17 cellular contexts compared by ENCODE assay signal in genomic region chr1:229456016-229456415, GRCh38. TPM values are rescaled to one million over a fixed set of nuclear protein-coding genes. Genes with fewer than 3 reads are reported as not detected.
"Had no signal": no experiment of that assay in that cellular context is flagged by ENCODE, and none has a peak within 500 bp of the region (broad histone marks: within the 10 kb centered on the region; RNA-seq: fewer than 3 reads in every experiment).

No MANE protein-coding gene starts in this region.

- H3K27ac Mint-ChIP-seq: activated naive CD4-positive, alpha-beta T cell treated with anti-CD3 and anti-CD28 coated beads for 36 hours; activated naive CD8-positive, alpha-beta T cell treated with anti-CD3 and anti-CD28 coated beads, Interleukin-2, amount 50 U/mL, for 24 hours; activated T-helper 2 cell treated with anti-CD3 and anti-CD28 coated beads, Interferon-gamma antibody, Interleukin-2, Interleukin-4, amounts not matched to agents 10 μg/mL and 5 μg/mL and 100 μg/mL, durations not matched to agents 14 hours and 24 hours and 36 hours had no signal

- H3K4me1 ChIP-seq: ascending aorta, colonic mucosa had no signal

- H3K9me3 ChIP-seq: ascending aorta, colonic mucosa had no signal

- H3K9me3 Mint-ChIP-seq: activated naive CD4-positive, alpha-beta T cell treated with anti-CD3 and anti-CD28 coated beads for 36 hours; activated naive CD8-positive, alpha-beta T cell treated with anti-CD3 and anti-CD28 coated beads, Interleukin-2, amount 50 U/mL, for 24 hours; activated T-helper 2 cell treated with anti-CD3 and anti-CD28 coated beads, Interferon-gamma antibody, Interleukin-2, Interleukin-4, amounts not matched to agents 10 μg/mL and 5 μg/mL and 100 μg/mL, durations not matched to agents 14 hours and 24 hours and 36 hours; T-cell had no signal

- H3K4me1 Mint-ChIP-seq: activated naive CD8-positive, alpha-beta T cell treated with anti-CD3 and anti-CD28 coated beads, Interleukin-2, amount 50 U/mL, for 24 hours had no signal

- ATAC-seq: activated naive CD8-positive, alpha-beta T cell treated with anti-CD3 and anti-CD28 coated beads, Interleukin-2, amount 50 U/mL, for 24 hours; sciatic nerve; T-cell had no signal

- DNase-seq: activated CD4-positive, alpha-beta T cell treated with anti-CD3 and anti-CD28 coated beads for 1 hour; activated CD4-positive, alpha-beta T cell treated with anti-CD3 and anti-CD28 coated beads, Interleukin-2, amount 50 U/mL, for 4 hours; activated naive CD4-positive, alpha-beta T cell treated with anti-CD3 and anti-CD28 coated beads for 36 hours; activated naive CD8-positive, alpha-beta T cell treated with anti-CD3 and anti-CD28 coated beads, Interleukin-2, amount 50 U/mL, for 24 hours; activated T-cell treated with anti-CD3 and anti-CD28 coated beads for 4 hours; colonic mucosa; hippocampal formation; kidney; stimulated activated CD4-positive, alpha-beta T cell treated with anti-CD3 and anti-CD28 coated beads, Interleukin-1b, Interleukin-23, amount 100 ng/mL, for 48 hours; T-cell had no signal

- H3K4me3 Mint-ChIP-seq: activated naive CD4-positive, alpha-beta T cell treated with anti-CD3 and anti-CD28 coated beads for 36 hours; activated naive CD8-positive, alpha-beta T cell treated with anti-CD3 and anti-CD28 coated beads, Interleukin-2, amount 50 U/mL, for 24 hours; T-cell had no signal

- H3K27ac ChIP-seq: ascending aorta, cardiac muscle cell, colonic mucosa, VCaP had no signal

- H3K27me3 ChIP-seq: ascending aorta, cardiac muscle cell, colonic mucosa had no signal

- H3K27me3 Mint-ChIP-seq: activated naive CD8-positive, alpha-beta T cell treated with anti-CD3 and anti-CD28 coated beads, Interleukin-2, amount 50 U/mL, for 24 hours; T-cell had no signal

- H3K4me3 ChIP-seq: ascending aorta, cardiac muscle cell, colonic mucosa had no signal

RNA-seq across cellular contexts. Expression of gene ACTA1, which starts 22.1 kb away (rescaled TPM):
- total RNA-seq: activated naive CD4-positive, alpha-beta T cell treated with anti-CD3 and anti-CD28 coated beads for 36 hours; activated T-helper 2 cell treated with anti-CD3 and anti-CD28 coated beads, Interferon-gamma antibody, Interleukin-2, Interleukin-4, amounts not matched to agents 10 μg/mL and 5 μg/mL and 100 μg/mL, durations not matched to agents 14 hours and 24 hours and 36 hours; ascending aorta; kidney; mesenteric fat pad; pulmonary artery endothelial cell had no signal
